Comparison of ENCODE assay signal across 24 cellular contexts in the genomic region with DNA sequence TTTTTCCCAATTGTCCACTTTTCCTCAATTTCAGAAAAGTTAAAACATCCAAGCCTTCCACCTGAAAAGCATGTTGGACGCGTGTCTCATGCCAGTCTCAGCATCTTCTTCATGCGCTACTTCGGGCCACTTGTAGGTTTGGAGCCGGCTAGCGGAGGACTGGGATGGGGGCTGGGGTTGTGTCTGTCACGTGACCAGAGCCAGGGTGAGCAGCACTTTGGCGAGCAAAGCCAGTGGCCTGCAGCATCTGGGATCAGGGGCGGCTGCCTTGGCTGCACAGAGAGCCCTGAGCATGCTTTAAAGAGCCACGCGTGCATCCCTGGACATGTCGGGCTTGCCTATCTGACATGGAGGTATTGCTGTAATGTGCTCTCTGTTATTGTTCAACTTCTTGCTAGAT. TPM values are rescaled to one million over a fixed set of nuclear protein-coding genes. Genes with fewer than 3 reads are reported as not detected.
DNase-seq lines count a peak whose midpoint lies in the region; ATAC-seq, FAIRE-seq and TF ChIP-seq lines count a peak whose summit lies in the region.
"Had no signal": no experiment of that assay in that cellular context is flagged by ENCODE, and none has a peak within 500 bp of the region (broad histone marks: within the 10 kb centered on the region; RNA-seq: fewer than 3 reads in every experiment).

No MANE protein-coding gene starts in this region.

- BruUV-seq in mammary epithelial cell (replicated peaks; lab: Mats Ljungman, UMichigan), result no TSS peak

- H3K9me3 ChIP-seq in heart right ventricle (peaks cover 0 to 8% (median 0%) of the 10 kb centered on the region in 11 donors), kidney (ENCODE audit: control insufficient read depth in 1 of 2, low read length in 2 of 2) (no peaks in the 10 kb centered on the region), spleen (peaks cover 0 to 8% (median 3%) of the 10 kb centered on the region in 8 donors), mammary epithelial cell (replicated peaks; ENCODE audit: insufficient read depth, low read length) (peaks cover 3% of the 10 kb centered on the region), colonic mucosa (no peaks in the 10 kb centered on the region)
- no peaks in the 10 kb centered on the region for H3K9me3 ChIP-seq in naive thymus-derived CD4-positive, alpha-beta T cell (ENCODE audit: control insufficient read depth in 2 of 3, low read length in 3 of 3)
- H3K9me3 ChIP-seq: BE2C, Caco-2, SJSA1 had no signal

- H3K36me3 Mint-ChIP-seq in WTC11, result no peaks in the 10 kb centered on the region
- no peaks in the 10 kb centered on the region for H3K36me3 Mint-ChIP-seq in naive thymus-derived CD4-positive, alpha-beta T cell

- 59 to 71% methylated on average over 12 of the region's 12 CpGs for WGBS in heart right ventricle, 2 donors
- 61 to 77% (median 74%) methylated on average over 11 to 12 of the region's 12 CpGs for WGBS in spleen, 5 donors
- WGBS in mammary epithelial cell (ENCODE audit: low coverage, missing lambda C conversion rate), result 51% methylated on average over 11 of the region's 12 CpGs

- H3K9ac ChIP-seq in kidney (ENCODE audit: low read length in 2 of 2), result no peak overlapping the region
- no peak overlapping the region for H3K9ac ChIP-seq in mammary epithelial cell (ENCODE audit: insufficient read depth, low read length)
- H3K9ac ChIP-seq in colonic mucosa (ENCODE audit: low read depth in 2 of 2, low read length in 2 of 2), result no peak overlapping the region
- H3K9ac ChIP-seq: KMS-11 had no signal

- no peak for FAIRE-seq in kidney (lab: Jason Lieb, UNC)
- FAIRE-seq: GM19239 had no signal

- H3K4me1 ChIP-seq in heart right ventricle (no peaks in the 10 kb centered on the region), kidney (ENCODE audit: control insufficient read depth in 1 of 2, insufficient read depth in 1 of 2, low read depth in 1 of 2, low read length in 2 of 2) (no peaks in the 10 kb centered on the region), spleen (no peaks in the 10 kb centered on the region), mammary epithelial cell (ENCODE audit: insufficient read depth, low read length) (no peaks in the 10 kb centered on the region), colonic mucosa (no peaks in the 10 kb centered on the region)
- no peaks in the 10 kb centered on the region for H3K4me1 ChIP-seq in naive thymus-derived CD4-positive, alpha-beta T cell (ENCODE audit: control insufficient read depth in 2 of 2, insufficient read depth in 2 of 2, low read length in 2 of 2)
- H3K4me1 ChIP-seq: Caco-2, SJSA1 had no signal

- DNase-seq in Right ventricle myocardium inferior (ENCODE audit: missing footprints) (peak; percentile 59), heart right ventricle (no peak), WTC11 (ENCODE audit: low spot score) (peak; percentile 11), kidney (peak; percentile 45), spleen (peak; percentile 62), mammary epithelial cell (no peak), colonic mucosa (no peak)
- DNase-seq in naive thymus-derived CD4-positive, alpha-beta T cell, result no peak
- DNase-seq: BE2C; Caco-2; CD4-positive, alpha-beta T cell; GF-D8; NCI-H1417; NCI-H187; NCI-H2107; NCI-H510A treated with DMSO at 0.1 percent for 48 hours; NCI-H82; PC-3 had no signal

- H3K4me3 ChIP-seq in heart right ventricle (no peak overlapping the region), kidney (ENCODE audit: low read length in 2 of 2) (no peak overlapping the region), spleen (no peak overlapping the region), mammary epithelial cell (replicated peaks in 1 of 3; ENCODE audit: insufficient read depth in 1 of 3, low read depth in 2 of 3, low read length in 3 of 3) (no peak overlapping the region), colonic mucosa (no peak overlapping the region)
- H3K4me3 ChIP-seq in naive thymus-derived CD4-positive, alpha-beta T cell (ENCODE audit: low read length), result no peak overlapping the region
- H3K4me3 ChIP-seq: SJSA1 had no signal

- no peaks in the 10 kb centered on the region; the same call in 1 of the 2 replicates for H3K27me3 Mint-ChIP-seq in WTC11 (ENCODE audit: low read depth)
- H3K27me3 Mint-ChIP-seq in naive thymus-derived CD4-positive, alpha-beta T cell, result peaks cover 0 to 32% (median 14%) of the 10 kb centered on the region in 5 donors

- in situ Hi-C loops in mammary epithelial cell (cut with MboI; ENCODE audit: low sequenced_read_pairs in 2 of 2), result no loop called here

- dilution Hi-C loops in mammary epithelial cell (cut with HindIII; ENCODE audit: low sequenced_read_pairs), result loop anchor here (5.0 kb wide), 1 partner anchor 68 kb away; no protein-coding TSS in a partner anchor

- no peak overlapping the region for H3K27ac Mint-ChIP-seq in WTC11
- H3K27ac Mint-ChIP-seq in naive thymus-derived CD4-positive, alpha-beta T cell, result no peak overlapping the region
- H3K27ac Mint-ChIP-seq: CD4-positive, alpha-beta T cell had no signal

- CTCF ChIA-PET in WTC11 (lab: Charles Lee), result no interaction called here
- CTCF ChIA-PET in naive thymus-derived CD4-positive, alpha-beta T cell (lab: Charles Lee), result no interaction called here
- CTCF ChIA-PET in mammary epithelial cell (lab: Charles Lee; ENCODE audit: low non-redundant PET), result no interaction called here

- TF ChIP-seq CTCF in heart right ventricle (IDR thresholded peaks at IDR 0.05) (no peak), WTC11 (IDR thresholded peaks at IDR 0.05) (no peak), kidney (IDR thresholded peaks at IDR 0.05; ENCODE audit: borderline replicate concordance, extremely low read depth, insufficient read depth) (no peak), spleen (IDR thresholded peaks at IDR 0.05 in 8 of 11, conservative IDR thresholded peaks at IDR 0.05 in 3 of 11) (no peak), mammary epithelial cell (conservative IDR thresholded peaks at IDR 0.05 in 1 of 2, IDR thresholded peaks at IDR 0.05 in 1 of 2; ENCODE audit: extremely low read depth in 1 of 2, insufficient read depth in 1 of 2, low read depth in 1 of 2, low read length in 2 of 2) (no peak), colonic mucosa (IDR thresholded peaks at IDR 0.05) (no peak)

- no peaks in the 10 kb centered on the region for H3K79me2 ChIP-seq in mammary epithelial cell (ENCODE audit: insufficient read depth, low read length)

- no peak for TF ChIP-seq POLR2A in spleen (IDR thresholded peaks at IDR 0.05)

- H4K20me1 ChIP-seq in mammary epithelial cell (ENCODE audit: insufficient read depth, low read length), result no peaks in the 10 kb centered on the region

- ATAC-seq in Right ventricle myocardium inferior, result no peak
- no peak for ATAC-seq in heart right ventricle
- ATAC-seq in WTC11, result no peak
- no peak for ATAC-seq in naive thymus-derived CD4-positive, alpha-beta T cell
- ATAC-seq: PC-3 had no signal

- no peaks in the 10 kb centered on the region for H3K4me1 Mint-ChIP-seq in WTC11
- H3K4me1 Mint-ChIP-seq in naive thymus-derived CD4-positive, alpha-beta T cell, result no peaks in the 10 kb centered on the region

- intact Hi-C loops in Right ventricle myocardium inferior (cut with DNase I), result no loop called here
- intact Hi-C loops in heart right ventricle (cut with DNase I), result no loop called here
- intact Hi-C loops in kidney (cut with DNase I), result no loop called here
- intact Hi-C loops in spleen (cut with DNase I; ENCODE audit: low total_unique reads), result no loop called here
- intact Hi-C loops in naive thymus-derived CD4-positive, alpha-beta T cell (cut with micrococcal nuclease), result no loop called here
- intact Hi-C loops in mammary epithelial cell (cut with micrococcal nuclease), result no loop called here
- intact Hi-C loops in colonic mucosa (cut with DNase I), result no loop called here

- no peak overlapping the region for H3K4me2 ChIP-seq in mammary epithelial cell (ENCODE audit: insufficient read depth, low read depth, low read length)
- H3K4me2 ChIP-seq: KMS-11 had no signal

- POLR2A ChIA-PET in WTC11 (lab: Charles Lee), result no interaction called here
- POLR2A ChIA-PET in naive thymus-derived CD4-positive, alpha-beta T cell (lab: Charles Lee), result no interaction called here

- H3K27me3 ChIP-seq in heart right ventricle (peaks cover 0 to 52% (median 13%) of the 10 kb centered on the region in 7 donors), spleen (replicated peaks in 1 of 7) (peaks cover 0 to 73% (median 13%) of the 10 kb centered on the region in 7 donors), mammary epithelial cell (ENCODE audit: insufficient read depth, low read length) (no peaks in the 10 kb centered on the region), colonic mucosa (no peaks in the 10 kb centered on the region)
- no peaks in the 10 kb centered on the region for H3K27me3 ChIP-seq in naive thymus-derived CD4-positive, alpha-beta T cell (ENCODE audit: control insufficient read depth in 2 of 2, insufficient read depth in 2 of 2, low read length in 2 of 2)
- H3K27me3 ChIP-seq: BE2C had no signal

- no peak overlapping the region for H2AFZ ChIP-seq in mammary epithelial cell (ENCODE audit: low read depth, low read length)

- no peaks in the 10 kb centered on the region for H3K36me3 ChIP-seq in heart right ventricle
- H3K36me3 ChIP-seq in kidney (ENCODE audit: control insufficient read depth in 1 of 2, insufficient read depth in 2 of 2, low read length in 2 of 2), result no peaks in the 10 kb centered on the region
- no peaks in the 10 kb centered on the region for H3K36me3 ChIP-seq in spleen
- H3K36me3 ChIP-seq in naive thymus-derived CD4-positive, alpha-beta T cell (ENCODE audit: control insufficient read depth in 2 of 3, insufficient read depth in 3 of 3, low read length in 3 of 3), result no peaks in the 10 kb centered on the region
- H3K36me3 ChIP-seq in mammary epithelial cell (ENCODE audit: insufficient read depth, low read length), result no peaks in the 10 kb centered on the region
- H3K36me3 ChIP-seq in colonic mucosa, result no peaks in the 10 kb centered on the region
- H3K36me3 ChIP-seq: BE2C, SJSA1 had no signal

- H3K4me3 Mint-ChIP-seq in WTC11, result no peak overlapping the region
- no peak overlapping the region for H3K4me3 Mint-ChIP-seq in naive thymus-derived CD4-positive, alpha-beta T cell
- H3K4me3 Mint-ChIP-seq: CD4-positive, alpha-beta T cell had no signal

- no peak overlapping the region for H3K27ac ChIP-seq in heart right ventricle
- no peak overlapping the region for H3K27ac ChIP-seq in kidney (ENCODE audit: low read depth in 2 of 2, low read length in 2 of 2)
- H3K27ac ChIP-seq in spleen, result no peak overlapping the region
- H3K27ac ChIP-seq in naive thymus-derived CD4-positive, alpha-beta T cell (ENCODE audit: low read depth, low read length), result no peak overlapping the region
- no peak overlapping the region for H3K27ac ChIP-seq in mammary epithelial cell (ENCODE audit: insufficient read depth, low read depth, low read length)
- H3K27ac ChIP-seq in colonic mucosa, result no peak overlapping the region
- H3K27ac ChIP-seq: KMS-11, RWPE1, SJSA1 had no signal

- H3K9me3 Mint-ChIP-seq in WTC11, result no peaks in the 10 kb centered on the region
- peaks cover 0 to 4% (median 0%) of the 10 kb centered on the region in 11 donors for H3K9me3 Mint-ChIP-seq in naive thymus-derived CD4-positive, alpha-beta T cell
- H3K9me3 Mint-ChIP-seq: CD4-positive, alpha-beta T cell had no signal

RNA-seq across cellular contexts. Expression of gene SLC6A3, which starts 41.2 kb away (rescaled TPM):
- total RNA-seq in Right ventricle myocardium inferior (not detected), heart right ventricle (under 1 TPM in 2 of 10 donors, not detected in 8; 0.18 to 0.19 TPM), WTC11 (2021) (0.53 to 0.74 TPM (median 0.64 TPM) in 3 replicates), kidney (0.54 TPM), spleen (under 1 TPM in 3 of 7 donors, not detected in 4; 0.09 to 0.27 (median 0.18) TPM), mammary epithelial cell (not detected), colonic mucosa (not detected)
- polyA plus RNA-seq in heart right ventricle (under 1 TPM in 1 of 2 donors, not detected in 1; 0.04 TPM), kidney (ENCODE audit: insufficient read depth, low read depth, low replicate concordance) (0.09 TPM), spleen (under 1 TPM; 0.02 to 0.06 (median 0.03) TPM), mammary epithelial cell (not detected)
- total RNA-seq in naive thymus-derived CD4-positive, alpha-beta T cell, result under 1 TPM in 1 of 5 experiments, not detected in 4; 0.07 TPM
- polyA plus RNA-seq in naive thymus-derived CD4-positive, alpha-beta T cell, result not detected
- not detected for polyA minus RNA-seq in mammary epithelial cell
- total RNA-seq: A172, Caco-2, H4, PC-3, SJSA1 had no signal

RNA-seq across cellular contexts. Expression of gene CLPTM1L, which starts 59.2 kb away (rescaled TPM):
- 33.3 TPM for total RNA-seq in Right ventricle myocardium inferior
- total RNA-seq in heart right ventricle, result 10 to 100 TPM; 27.5 to 43.9 (median 32.5) TPM
- 10 to 100 TPM; 21.5 to 78.0 TPM for polyA plus RNA-seq in heart right ventricle
- 73.4 to 92.8 TPM (median 73.8 TPM) in 3 replicates for total RNA-seq in WTC11 (2021)
- 96.6 TPM for total RNA-seq in kidney
- 135 TPM for polyA plus RNA-seq in kidney (ENCODE audit: insufficient read depth, low read depth, low replicate concordance)
- 100 to 1,000 TPM in 3 of 7 donors, 10 to 100 TPM in 4; 87.2 to 118 (median 99.9) TPM for total RNA-seq in spleen
- polyA plus RNA-seq in spleen, result 10 to 100 TPM; 39.7 to 55.6 (median 45.1) TPM
- 100 to 1,000 TPM in 1 of 5 experiments, 10 to 100 TPM in 4; 64.9 to 104 (median 71.9) TPM for total RNA-seq in naive thymus-derived CD4-positive, alpha-beta T cell
- 10 to 100 TPM; 27.7 to 49.3 TPM for polyA plus RNA-seq in naive thymus-derived CD4-positive, alpha-beta T cell
- 100 to 1,000 TPM; 111 to 154 TPM for total RNA-seq in mammary epithelial cell
- 158 TPM for polyA plus RNA-seq in mammary epithelial cell
- polyA minus RNA-seq in mammary epithelial cell, result 101 TPM
- total RNA-seq in colonic mucosa, result 100 to 1,000 TPM in 1 of 2 donors, 10 to 100 TPM in 1; 80.1 to 138 TPM

Comparison
In these comparisons a context has a peak if more than half of its experiments do, and no peak if none do; other contexts are left out.
1. DNase-seq: peak in Right ventricle myocardium inferior (single experiment), WTC11 (single experiment), kidney (single experiment) and spleen (single experiment); none in heart right ventricle (0 of 2), naive thymus-derived CD4-positive, alpha-beta T cell (0 of 9), mammary epithelial cell (single experiment) and colonic mucosa (single experiment).